In the genomic region with DNA sequence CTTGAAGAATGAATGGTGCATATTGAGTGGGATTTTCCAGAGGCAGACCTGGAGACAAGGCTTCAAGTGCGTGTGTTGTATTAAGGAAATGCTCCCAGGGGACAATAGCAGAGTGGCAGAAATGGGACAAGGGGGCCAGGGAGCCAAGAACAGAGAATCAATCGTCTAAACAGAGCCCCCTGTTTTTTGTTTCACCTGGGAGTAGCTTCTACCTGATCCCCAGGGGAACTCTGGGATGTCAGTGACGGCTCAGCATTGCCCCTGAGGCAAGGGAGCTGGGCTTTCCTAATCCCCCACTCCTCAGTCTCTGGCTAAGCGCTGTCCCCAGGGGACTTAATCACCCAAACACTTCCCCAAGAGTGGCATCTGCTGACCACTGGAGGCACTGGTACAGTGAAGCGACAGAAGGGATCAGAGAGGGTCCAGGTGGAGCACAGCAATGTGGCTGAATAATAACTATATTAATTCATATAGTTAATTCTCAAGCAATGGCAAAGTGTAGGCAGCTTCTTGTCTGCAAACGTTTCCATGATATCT, we compare ENCODE assay signal across 30 cellular contexts. TPM values are rescaled to one million over a fixed set of nuclear protein-coding genes. Genes with fewer than 3 reads are reported as not detected.
A peak's percentile ranks its signal among the peaks of the same experiment; 100 is the strongest.
DNase-seq lines count a peak whose midpoint lies in the region; ATAC-seq and TF ChIP-seq lines count a peak whose summit lies in the region.
"Had no signal": no experiment of that assay in that cellular context is flagged by ENCODE, and none has a peak within 500 bp of the region (broad histone marks: within the 10 kb centered on the region; RNA-seq: fewer than 3 reads in every experiment).

No MANE protein-coding gene starts in this region.

- H3K27me3 ChIP-seq in left ventricle myocardium inferior (ENCODE audit: low read depth) (peaks cover 72% of the 10 kb centered on the region), vagina (no peaks in the 10 kb centered on the region)
- H3K27me3 ChIP-seq: colonic mucosa, hepatocyte, SJSA1, testis, uterus had no signal

- no peak for TF ChIP-seq POLR2A in vagina (IDR thresholded peaks at IDR 0.05)

- ATAC-seq in stimulated activated naive CD8-positive, alpha-beta T cell treated with anti-CD3 and anti-CD28 coated beads, Interleukin-15, amount 100 ng/mL, for 72 hours = no peak
- ATAC-seq in GM21825 (IDR thresholded peaks at IDR 0.05; ENCODE audit: unreplicated experiment) (no peak), GM19452 (IDR thresholded peaks at IDR 0.05; ENCODE audit: unreplicated experiment) (no peak)
- ATAC-seq: left lung; natural killer cell treated with Interleukin-12 subunit alpha and Interleukin-12 subunit beta and Interleukin-15 and Interleukin-18, amount 100 ng/mL, for 72 hours; stimulated activated memory B cell treated with anti-CD40 and anti-IgM and Interleukin-4, amounts not matched to agents 10 μg/mL and 1 μg/mL and 100 μg/mL, for 72 hours; T-cell had no signal

- no peak overlapping the region for H3K27ac Mint-ChIP-seq in stimulated activated naive CD8-positive, alpha-beta T cell treated with anti-CD3 and anti-CD28 coated beads, Interleukin-15, amount 100 ng/mL, for 72 hours
- H3K27ac Mint-ChIP-seq: activated T-cell treated with anti-CD3 and anti-CD28 coated beads, Interleukin-2, amount 50 U/mL, for 24 hours; CD14-positive monocyte; natural killer cell treated with Interleukin-12 subunit alpha and Interleukin-12 subunit beta and Interleukin-15 and Interleukin-18, amount 100 ng/mL, for 72 hours; stimulated activated memory B cell treated with anti-CD40 and anti-IgM and Interleukin-4, amounts not matched to agents 10 μg/mL and 1 μg/mL and 100 μg/mL, for 72 hours; T-cell had no signal

- H3K9me3 ChIP-seq in left ventricle myocardium inferior (replicated peaks) = no peaks in the 10 kb centered on the region
- no peaks in the 10 kb centered on the region for H3K9me3 ChIP-seq in vagina
- H3K9me3 ChIP-seq: breast epithelium, colonic mucosa, esophagus squamous epithelium, left lung, SJSA1, spleen, testis, uterus had no signal

- H3K36me3 ChIP-seq in left ventricle myocardium inferior (no peaks in the 10 kb centered on the region), vagina (no peaks in the 10 kb centered on the region)
- H3K36me3 ChIP-seq: breast epithelium, colonic mucosa, esophagus squamous epithelium, left lung, SJSA1, spleen, uterus had no signal

- no peak for TF ChIP-seq CTCF in left ventricle myocardium inferior (IDR thresholded peaks at IDR 0.05; ENCODE audit: borderline replicate concordance)
- TF ChIP-seq CTCF in coronary artery (IDR thresholded peaks at IDR 0.05) = no peak
- TF ChIP-seq CTCF in vagina (IDR thresholded peaks at IDR 0.05) = no peak

- intact Hi-C loops in cardiac septum (cut with DNase I) = no loop called here
- intact Hi-C loops in left ventricle myocardium inferior (cut with micrococcal nuclease) = no loop called here
- intact Hi-C loops in vagina (cut with DNase I) = no loop called here

- DNase-seq in cardiac septum (ENCODE audit: low spot score) (peak; percentile 5), left ventricle myocardium inferior (no peak), NCI-H187 (lab: John Stamatoyannopoulos, UW) (peak; percentile 19 to 30), coronary artery (ENCODE audit: low spot score) (peak; percentile 31), vagina (ENCODE audit: extremely low spot score in 2 of 2) (peak; percentile 47 to 67)
- DNase-seq in stimulated activated naive CD8-positive, alpha-beta T cell treated with anti-CD3 and anti-CD28 coated beads, Interleukin-15, amount 100 ng/mL, for 72 hours = no peak
- DNase-seq: activated T-cell treated with anti-CD3 and anti-CD28 coated beads, Interleukin-2, amount 50 U/mL, for 24 hours; colonic mucosa; EL; esophagus squamous epithelium; left lung; spleen; stimulated activated CD4-positive, alpha-beta T cell treated with anti-CD3 and anti-CD28 coated beads, Interleukin-2, amount 100 ng/mL, for 48 hours; T-cell; testis; uterus had no signal

- peaks cover 71% of the 10 kb centered on the region for H3K27me3 Mint-ChIP-seq in stimulated activated naive CD8-positive, alpha-beta T cell treated with anti-CD3 and anti-CD28 coated beads, Interleukin-15, amount 100 ng/mL, for 72 hours

- no peaks in the 10 kb centered on the region for H3K4me1 Mint-ChIP-seq in stimulated activated naive CD8-positive, alpha-beta T cell treated with anti-CD3 and anti-CD28 coated beads, Interleukin-15, amount 100 ng/mL, for 72 hours
- H3K4me1 Mint-ChIP-seq: CD14-positive monocyte; stimulated activated memory B cell treated with anti-CD40 and anti-IgM and Interleukin-4, amounts not matched to agents 10 μg/mL and 1 μg/mL and 100 μg/mL, for 72 hours; T-cell had no signal

- no peak overlapping the region for H3K4me3 ChIP-seq in left ventricle myocardium inferior
- no peak overlapping the region for H3K4me3 ChIP-seq in coronary artery
- no peak overlapping the region for H3K4me3 ChIP-seq in vagina
- H3K4me3 ChIP-seq: breast epithelium, colonic mucosa, esophagus squamous epithelium, hepatocyte, left lung, SJSA1, spleen, testis, uterus had no signal

- H3K27ac ChIP-seq in left ventricle myocardium inferior (replicated peaks) (no peak overlapping the region), coronary artery (no peak overlapping the region), vagina (no peak overlapping the region)
- H3K27ac ChIP-seq: breast epithelium, colonic mucosa, esophagus squamous epithelium, hepatocyte, HL-60, left lung, SJSA1, spleen, testis, uterus had no signal

- H3K4me1 ChIP-seq in left ventricle myocardium inferior (no peaks in the 10 kb centered on the region), vagina (no peaks in the 10 kb centered on the region)
- H3K4me1 ChIP-seq: breast epithelium, colonic mucosa, esophagus squamous epithelium, left lung, SJSA1, spleen, testis, uterus had no signal

- H3K9me3 Mint-ChIP-seq in stimulated activated naive CD8-positive, alpha-beta T cell treated with anti-CD3 and anti-CD28 coated beads, Interleukin-15, amount 100 ng/mL, for 72 hours = no peaks in the 10 kb centered on the region
- H3K9me3 Mint-ChIP-seq: activated T-cell treated with anti-CD3 and anti-CD28 coated beads, Interleukin-2, amount 50 U/mL, for 24 hours; natural killer cell treated with Interleukin-12 subunit alpha and Interleukin-12 subunit beta and Interleukin-15 and Interleukin-18, amount 100 ng/mL, for 72 hours; stimulated activated memory B cell treated with anti-CD40 and anti-IgM and Interleukin-4, amounts not matched to agents 10 μg/mL and 1 μg/mL and 100 μg/mL, for 72 hours; T-cell had no signal

- H3K4me3 Mint-ChIP-seq in stimulated activated naive CD8-positive, alpha-beta T cell treated with anti-CD3 and anti-CD28 coated beads, Interleukin-15, amount 100 ng/mL, for 72 hours = no peak overlapping the region
- H3K4me3 Mint-ChIP-seq: activated T-cell treated with anti-CD3 and anti-CD28 coated beads, Interleukin-2, amount 50 U/mL, for 24 hours; natural killer cell treated with Interleukin-12 subunit alpha and Interleukin-12 subunit beta and Interleukin-15 and Interleukin-18, amount 100 ng/mL, for 72 hours; stimulated activated memory B cell treated with anti-CD40 and anti-IgM and Interleukin-4, amounts not matched to agents 10 μg/mL and 1 μg/mL and 100 μg/mL, for 72 hours; T-cell had no signal

RNA-seq across cellular contexts. Expression of gene C16orf78, which starts 35.7 kb away (rescaled TPM):
- total RNA-seq in cardiac septum = not detected
- not detected for total RNA-seq in left ventricle myocardium inferior
- total RNA-seq in vagina = not detected
- total RNA-seq: breast epithelium; colonic mucosa; esophagus squamous epithelium; frontal cortex; hepatocyte; left lung; LHCN-M2; natural killer cell treated with Interleukin-12 subunit alpha and Interleukin-12 subunit beta and Interleukin-15 and Interleukin-18, amount 100 ng/mL, for 72 hours; osteocyte; renal cortical epithelial cell; RPMI7951; SJSA1; spleen; T-cell; uterus had no signal

RNA-seq across cellular contexts. Expression of gene CBLN1, which starts 56.2 kb away (rescaled TPM):
- total RNA-seq in cardiac septum = 1.5 TPM
- total RNA-seq in left ventricle myocardium inferior = 0.77 TPM
- total RNA-seq in vagina = not detected
- total RNA-seq: left lung; LHCN-M2; natural killer cell treated with Interleukin-12 subunit alpha and Interleukin-12 subunit beta and Interleukin-15 and Interleukin-18, amount 100 ng/mL, for 72 hours; osteocyte; renal cortical epithelial cell; RPMI7951; SJSA1; spleen; T-cell had no signal

Comparison
In these comparisons a context has a peak if more than half of its experiments do, and no peak if none do; other contexts are left out.
1. DNase-seq: peak in cardiac septum (single experiment), NCI-H187 (2 of 2), coronary artery (single experiment) and vagina (2 of 2); none in left ventricle myocardium inferior (single experiment) and stimulated activated naive CD8-positive, alpha-beta T cell treated with anti-CD3 and anti-CD28 coated beads, Interleukin-15, amount 100 ng/mL, for 72 hours (0 of 2).